In the genomic region with DNA sequence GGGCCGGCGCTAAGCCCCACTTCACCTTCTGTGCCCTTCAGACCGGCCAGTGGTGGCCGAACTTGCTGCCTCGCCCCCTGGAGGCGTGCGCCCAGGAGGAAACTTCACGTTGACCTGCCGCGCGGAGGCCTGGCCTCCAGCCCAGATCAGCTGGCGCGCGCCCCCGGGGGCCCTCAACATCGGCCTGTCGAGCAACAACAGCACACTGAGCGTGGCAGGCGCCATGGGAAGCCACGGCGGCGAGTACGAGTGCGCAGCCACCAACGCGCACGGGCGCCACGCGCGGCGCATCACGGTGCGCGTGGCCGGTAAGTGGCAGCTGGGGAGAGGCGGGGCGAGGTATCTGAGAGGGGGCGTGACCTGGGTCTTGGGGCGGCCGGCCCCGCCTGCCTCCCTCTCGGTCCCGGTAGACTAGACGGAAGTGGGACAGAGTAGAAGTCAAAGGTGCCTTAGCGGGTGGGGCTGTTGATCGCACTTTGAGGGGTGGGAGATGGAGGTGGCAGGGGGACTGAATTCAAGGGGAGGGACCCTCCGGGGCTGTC, we compare ENCODE assay signal across 9 cellular contexts. TPM values are rescaled to one million over a fixed set of nuclear protein-coding genes. Genes with fewer than 3 reads are reported as not detected.
A peak's percentile ranks its signal among the peaks of the same experiment; 100 is the strongest.
DNase-seq lines count a peak whose midpoint lies in the region; ATAC-seq and TF ChIP-seq lines count a peak whose summit lies in the region.
"Had no signal": no experiment of that assay in that cellular context is flagged by ENCODE, and none has a peak within 500 bp of the region (broad histone marks: within the 10 kb centered on the region; RNA-seq: fewer than 3 reads in every experiment).

No MANE protein-coding gene starts in this region.

- TF ChIP-seq CTCF in GM12865 (IDR thresholded peaks at IDR 0.05; ENCODE audit: insufficient read depth, low read depth, low read length, missing control alignments) (peak; percentile 8), foreskin keratinocyte (conservative IDR thresholded peaks at IDR 0.05) (no peak)

- H3K4me3 Mint-ChIP-seq in activated T-cell treated with anti-CD3 and anti-CD28 coated beads, Interleukin-2, amount 50 U/mL, for 72 hours, result peak overlapping the region; percentile 69 to 85

- peak; percentile 55 to 64 for ATAC-seq in activated T-cell treated with anti-CD3 and anti-CD28 coated beads, Interleukin-2, amount 50 U/mL, for 72 hours (replicated peaks in 1 of 2)
- no peak for ATAC-seq in stimulated activated naive CD8-positive, alpha-beta T cell treated with anti-CD3 and anti-CD28 coated beads, Interleukin-15, Interleukin-2, amounts not matched to agents 100 U/mL and 50 U/mL, for 24 hours
- ATAC-seq in foreskin keratinocyte (no peak), HG02970 (IDR thresholded peaks at IDR 0.05; ENCODE audit: low FRiP score, unreplicated experiment) (no peak)

- DNase-seq in GM12865 (ENCODE audit: low read depth) (peak; percentile 84), HuH-7.5 (ENCODE audit: low spot score) (peak; percentile 85), amniotic stem cell (lab: John Stamatoyannopoulos, UW) (no peak), foreskin keratinocyte (no peak)
- peak; percentile 76 to 78 for DNase-seq in activated T-cell treated with anti-CD3 and anti-CD28 coated beads, Interleukin-2, amount 50 U/mL, for 72 hours
- peak; percentile 63 for DNase-seq in stimulated activated naive CD8-positive, alpha-beta T cell treated with anti-CD3 and anti-CD28 coated beads, Interleukin-15, Interleukin-2, amounts not matched to agents 100 U/mL and 50 U/mL, for 24 hours

- no peaks in the 10 kb centered on the region for H3K9me3 Mint-ChIP-seq in activated T-cell treated with anti-CD3 and anti-CD28 coated beads, Interleukin-2, amount 50 U/mL, for 72 hours

- H3K4me3 ChIP-seq in GM12865 (ENCODE audit: low read depth, low read length), result peak overlapping the region; percentile 52
- peak overlapping the region; percentile 46 for H3K4me3 ChIP-seq in iPS-18c (ENCODE audit: insufficient read depth, low read depth, low read length)

- H3K27me3 ChIP-seq in foreskin keratinocyte, result peaks cover 74% of the 10 kb centered on the region

- no peak overlapping the region for H3K27ac Mint-ChIP-seq in activated T-cell treated with anti-CD3 and anti-CD28 coated beads, Interleukin-2, amount 50 U/mL, for 72 hours

- no peaks in the 10 kb centered on the region for H3K4me1 ChIP-seq in foreskin keratinocyte

- H3K9me3 ChIP-seq in iPS-18c (ENCODE audit: control insufficient read depth, insufficient read depth, low read length), result peaks cover 5% of the 10 kb centered on the region

- H3K27ac ChIP-seq in foreskin keratinocyte, result no peak overlapping the region

- H3K27me3 Mint-ChIP-seq in activated T-cell treated with anti-CD3 and anti-CD28 coated beads, Interleukin-2, amount 50 U/mL, for 72 hours (ENCODE audit: low read depth), result peaks cover 64% of the 10 kb centered on the region

- H3K4me1 Mint-ChIP-seq in activated T-cell treated with anti-CD3 and anti-CD28 coated beads, Interleukin-2, amount 50 U/mL, for 72 hours (ENCODE audit: low read depth), result peaks cover 43% of the 10 kb centered on the region

- H3K36me3 Mint-ChIP-seq in activated T-cell treated with anti-CD3 and anti-CD28 coated beads, Interleukin-2, amount 50 U/mL, for 72 hours (ENCODE audit: insufficient read depth in 2 of 2), result no peaks in the 10 kb centered on the region

RNA-seq across cellular contexts. Expression of a gene that starts 5.6 kb away (rescaled TPM):
- 1 to 10 TPM; 3.1 to 3.8 TPM for total RNA-seq in activated T-cell treated with anti-CD3 and anti-CD28 coated beads, Interleukin-2, amount 50 U/mL, for 72 hours
- 2.5 and 3.8 TPM in 2 replicates for total RNA-seq in foreskin keratinocyte
- 1.4 and 2.2 TPM in 2 replicates for polyA plus RNA-seq in foreskin keratinocyte

RNA-seq across cellular contexts. Expression of a gene that starts 8.6 kb away (rescaled TPM):
- 1 to 10 TPM; 1.5 to 1.9 TPM for total RNA-seq in activated T-cell treated with anti-CD3 and anti-CD28 coated beads, Interleukin-2, amount 50 U/mL, for 72 hours
- 0.49 and 0.71 TPM in 2 replicates for total RNA-seq in foreskin keratinocyte
- 0.51 and 1.8 TPM in 2 replicates for polyA plus RNA-seq in foreskin keratinocyte
- polyA plus RNA-seq: neural cell had no signal

RNA-seq across cellular contexts. Expression of a gene that starts 14.2 kb away (rescaled TPM):
- total RNA-seq in activated T-cell treated with anti-CD3 and anti-CD28 coated beads, Interleukin-2, amount 50 U/mL, for 72 hours, result 1 to 10 TPM; 5.9 TPM
- total RNA-seq in foreskin keratinocyte, result 1.6 and 2.6 TPM in 2 replicates
- polyA plus RNA-seq in foreskin keratinocyte, result 3.4 and 3.6 TPM in 2 replicates

RNA-seq across cellular contexts. Expression of a gene that starts 20.4 kb away (rescaled TPM):
- total RNA-seq in activated T-cell treated with anti-CD3 and anti-CD28 coated beads, Interleukin-2, amount 50 U/mL, for 72 hours, result 10 to 100 TPM; 13.0 to 16.3 TPM
- 30.9 and 33.2 TPM in 2 replicates for total RNA-seq in foreskin keratinocyte
- 58.1 and 63.7 TPM in 2 replicates for polyA plus RNA-seq in foreskin keratinocyte

RNA-seq across cellular contexts. Expression of a gene that starts 24.5 kb away (rescaled TPM):
- 10 to 100 TPM; 20.7 to 40.1 TPM for total RNA-seq in activated T-cell treated with anti-CD3 and anti-CD28 coated beads, Interleukin-2, amount 50 U/mL, for 72 hours
- 0.71 and 1.7 TPM in 2 replicates for total RNA-seq in foreskin keratinocyte
- 0.56 and 1.3 TPM in 2 replicates for polyA plus RNA-seq in foreskin keratinocyte
- polyA plus RNA-seq: neural cell had no signal

Comparison
In these comparisons a context has a peak if more than half of its experiments do, and no peak if none do; other contexts are left out.
1. DNase-seq: peak in GM12865 (single experiment), HuH-7.5 (single experiment), activated T-cell treated with anti-CD3 and anti-CD28 coated beads, Interleukin-2, amount 50 U/mL, for 72 hours (2 of 2) and stimulated activated naive CD8-positive, alpha-beta T cell treated with anti-CD3 and anti-CD28 coated beads, Interleukin-15, Interleukin-2, amounts not matched to agents 100 U/mL and 50 U/mL, for 24 hours (single experiment); none in amniotic stem cell (single experiment) and foreskin keratinocyte (0 of 2).
2. ATAC-seq: peak in activated T-cell treated with anti-CD3 and anti-CD28 coated beads, Interleukin-2, amount 50 U/mL, for 72 hours (2 of 2); none in stimulated activated naive CD8-positive, alpha-beta T cell treated with anti-CD3 and anti-CD28 coated beads, Interleukin-15, Interleukin-2, amounts not matched to agents 100 U/mL and 50 U/mL, for 24 hours (single experiment), foreskin keratinocyte (single experiment) and HG02970 (single experiment).